8 cellular contexts compared by ENCODE assay signal in genomic region chr14:34693228-34693939, GRCh38. TPM values are rescaled to one million over a fixed set of nuclear protein-coding genes. Genes with fewer than 3 reads are reported as not detected.
A peak's percentile ranks its signal among the peaks of the same experiment; 100 is the strongest.
DNase-seq lines count a peak whose midpoint lies in the region; ATAC-seq and TF ChIP-seq lines count a peak whose summit lies in the region.

No MANE protein-coding gene starts in this region.

- no peak for TF ChIP-seq CTCF in tibial nerve (IDR thresholded peaks at IDR 0.05)

- peak overlapping the region; percentile 69 for H3K27ac Mint-ChIP-seq in activated T-helper 17 cell treated with anti-CD3 and anti-CD28 coated beads, Interleukin-2, amount 50 U/mL, for 72 hours

- intact Hi-C loops in left ventricle myocardium superior (cut with micrococcal nuclease): no loop called here

- peak; percentile 50 for ATAC-seq in activated T-helper 17 cell treated with anti-CD3 and anti-CD28 coated beads, Interleukin-2, amount 50 U/mL, for 72 hours (replicated peaks)
- ATAC-seq in left ventricle myocardium superior (peak; percentile 78), HG03439 (IDR thresholded peaks at IDR 0.05; ENCODE audit: unreplicated experiment) (no peak), GM18519 (IDR thresholded peaks at IDR 0.05; ENCODE audit: low FRiP score, unreplicated experiment) (no peak)

- peak overlapping the region; percentile 35 for H3K4me3 Mint-ChIP-seq in activated T-helper 17 cell treated with anti-CD3 and anti-CD28 coated beads, Interleukin-2, amount 50 U/mL, for 72 hours

- H3K9me3 Mint-ChIP-seq in activated T-helper 17 cell treated with anti-CD3 and anti-CD28 coated beads, Interleukin-2, amount 50 U/mL, for 72 hours: no peaks in the 10 kb centered on the region

- no peaks in the 10 kb centered on the region for H3K36me3 ChIP-seq in skeletal muscle tissue (ENCODE audit: control insufficient read depth in 3 of 3, insufficient read depth in 3 of 3, low read length in 3 of 3)
- H3K36me3 ChIP-seq in tibial nerve: no peaks in the 10 kb centered on the region

- peak overlapping the region; percentile 68 to 80 (median 74) for H3K4me3 ChIP-seq in skeletal muscle tissue (ENCODE audit: low read length in 3 of 3)
- H3K4me3 ChIP-seq in tibial nerve: peak overlapping the region in 2 of 4 donors; percentile 28 to 41

- WGBS in tibial nerve, 2 donors: 49 to 55% methylated on average over 18 of the region's 18 CpGs

- DNase-seq in activated T-cell treated with anti-CD3 and anti-CD28 coated beads, Interleukin-2, amount 50 U/mL, for 1 hour: peak; percentile 23
- DNase-seq in activated T-cell treated with anti-CD3 and anti-CD28 coated beads for 4 hours (no peak), left ventricle myocardium superior (peak; percentile 41), tibial nerve (ENCODE audit: low spot score in 2 of 2) (no peak)

- peaks cover 10 to 15% (median 14%) of the 10 kb centered on the region in 3 donors for H3K4me1 ChIP-seq in skeletal muscle tissue (ENCODE audit: control insufficient read depth in 3 of 3, insufficient read depth in 3 of 3, low read length in 3 of 3)
- peaks cover 0 to 17% (median 0%) of the 10 kb centered on the region in 4 donors for H3K4me1 ChIP-seq in tibial nerve

- no peak for TF ChIP-seq POLR2A in tibial nerve (IDR thresholded peaks at IDR 0.05)

- peak overlapping the region; percentile 22 for H3K27ac ChIP-seq in skeletal muscle tissue (ENCODE audit: low read depth, low read length)
- no peak overlapping the region for H3K27ac ChIP-seq in tibial nerve

- H3K27me3 ChIP-seq in skeletal muscle tissue (ENCODE audit: control insufficient read depth in 3 of 3, insufficient read depth in 3 of 3, low read length in 3 of 3) (no peaks in the 10 kb centered on the region), tibial nerve (no peaks in the 10 kb centered on the region)

- peak overlapping the region; percentile 36 to 77 (median 60) for H3K9ac ChIP-seq in skeletal muscle tissue (ENCODE audit: low read depth in 1 of 3, low read length in 3 of 3)

- no peaks in the 10 kb centered on the region for H3K36me3 Mint-ChIP-seq in activated T-helper 17 cell treated with anti-CD3 and anti-CD28 coated beads, Interleukin-2, amount 50 U/mL, for 72 hours (ENCODE audit: low read depth)

- H3K4me1 Mint-ChIP-seq in activated T-helper 17 cell treated with anti-CD3 and anti-CD28 coated beads, Interleukin-2, amount 50 U/mL, for 72 hours: peaks cover 13% of the 10 kb centered on the region

- no peak for TF ChIP-seq EP300 in tibial nerve (IDR thresholded peaks at IDR 0.05)

- H3K27me3 Mint-ChIP-seq in activated T-helper 17 cell treated with anti-CD3 and anti-CD28 coated beads, Interleukin-2, amount 50 U/mL, for 72 hours: no peaks in the 10 kb centered on the region

- H3K9me3 ChIP-seq in skeletal muscle tissue (ENCODE audit: control insufficient read depth in 3 of 3, low read length in 3 of 3) (no peaks in the 10 kb centered on the region), tibial nerve (no peaks in the 10 kb centered on the region)

RNA-seq across cellular contexts. Expression of gene CFL2, which starts 21.0 kb away (rescaled TPM):
- 1 to 10 TPM; 6.6 to 9.2 TPM for total RNA-seq in activated T-helper 17 cell treated with anti-CD3 and anti-CD28 coated beads, Interleukin-2, amount 50 U/mL, for 72 hours
- total RNA-seq in left ventricle myocardium superior (414 TPM), skeletal muscle tissue (241 TPM), tibial nerve (10 to 100 TPM; 36.6 to 99.6 (median 82.3) TPM)

Comparison
In these comparisons a context has a peak if more than half of its experiments do, and no peak if none do; other contexts are left out.
1. DNase-seq: peak in activated T-cell treated with anti-CD3 and anti-CD28 coated beads, Interleukin-2, amount 50 U/mL, for 1 hour (single experiment) and left ventricle myocardium superior (single experiment); none in activated T-cell treated with anti-CD3 and anti-CD28 coated beads for 4 hours (single experiment) and tibial nerve (0 of 2).
2. ATAC-seq: peak in activated T-helper 17 cell treated with anti-CD3 and anti-CD28 coated beads, Interleukin-2, amount 50 U/mL, for 72 hours (single experiment) and left ventricle myocardium superior (single experiment); none in HG03439 (single experiment) and GM18519 (single experiment).